8 cellular contexts compared by ENCODE assay signal in the genomic region with DNA sequence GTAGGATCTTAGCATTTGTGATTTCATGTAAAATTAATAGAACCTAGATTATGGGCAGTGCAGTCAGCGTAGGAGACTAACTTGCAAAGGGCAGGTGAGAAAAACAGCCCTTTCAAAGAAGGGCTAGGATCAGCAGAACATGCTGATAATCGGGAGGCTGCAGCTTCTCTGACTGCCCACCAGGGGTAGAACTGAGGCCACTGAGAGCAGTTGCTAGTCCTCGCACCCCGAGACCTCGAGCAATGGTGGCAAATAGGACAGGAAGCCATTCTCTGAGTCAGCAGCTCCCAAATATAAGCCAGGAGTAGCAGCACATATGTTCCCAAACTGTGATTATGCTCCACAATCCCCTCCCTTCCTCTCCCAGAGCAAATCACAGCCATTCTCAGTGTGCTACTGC.
DNase-seq lines count a peak whose midpoint lies in the region; ATAC-seq, FAIRE-seq and TF ChIP-seq lines count a peak whose summit lies in the region.

No MANE protein-coding gene starts in this region.

- ATAC-seq in SK-N-SH treated with all-trans-retinoic acid at 6 μM for 48 hours (peak; percentile 97), sciatic nerve (no peak), left lobe of liver (no peak)

- no peak for FAIRE-seq in H54 (lab: Jason Lieb, UNC)

- intact Hi-C loops in sciatic nerve (cut with DNase I) = no loop called here

- DNase-seq in COR-L47 (lab: John Stamatoyannopoulos, UW) (peak; percentile 26), H54 (ENCODE audit: insufficient read length, low spot score) (peak; percentile 9), islet precursor cell (peak; percentile 77), NCI-H526 treated with DMSO at 0.1 percent for 48 hours (lab: John Stamatoyannopoulos, UW) (no peak), MV-4-11 (lab: John Stamatoyannopoulos, UW) (no peak), sciatic nerve (ENCODE audit: low spot score) (no peak), left lobe of liver (ENCODE audit: low spot score) (no peak)

- TF ChIP-seq POLR2A in H54 (IDR thresholded peaks at IDR 0.05; ENCODE audit: low read depth, low read length) = no peak

TF ChIP-seq in SK-N-SH treated with all-trans-retinoic acid at 6 μM for 48 hours, 23 proteins besides CTCF, POLR2A, EP300 and RAD21:
- TF ChIP-seq ZNF70 (CRISPR knock-in tag; IDR thresholded peaks at IDR 0.05) = no peak
- TF ChIP-seq ARNTL (CRISPR knock-in tag; IDR thresholded peaks at IDR 0.05; ENCODE audit: borderline replicate concordance, low read depth) = no peak
- TF ChIP-seq, protein P1, sequence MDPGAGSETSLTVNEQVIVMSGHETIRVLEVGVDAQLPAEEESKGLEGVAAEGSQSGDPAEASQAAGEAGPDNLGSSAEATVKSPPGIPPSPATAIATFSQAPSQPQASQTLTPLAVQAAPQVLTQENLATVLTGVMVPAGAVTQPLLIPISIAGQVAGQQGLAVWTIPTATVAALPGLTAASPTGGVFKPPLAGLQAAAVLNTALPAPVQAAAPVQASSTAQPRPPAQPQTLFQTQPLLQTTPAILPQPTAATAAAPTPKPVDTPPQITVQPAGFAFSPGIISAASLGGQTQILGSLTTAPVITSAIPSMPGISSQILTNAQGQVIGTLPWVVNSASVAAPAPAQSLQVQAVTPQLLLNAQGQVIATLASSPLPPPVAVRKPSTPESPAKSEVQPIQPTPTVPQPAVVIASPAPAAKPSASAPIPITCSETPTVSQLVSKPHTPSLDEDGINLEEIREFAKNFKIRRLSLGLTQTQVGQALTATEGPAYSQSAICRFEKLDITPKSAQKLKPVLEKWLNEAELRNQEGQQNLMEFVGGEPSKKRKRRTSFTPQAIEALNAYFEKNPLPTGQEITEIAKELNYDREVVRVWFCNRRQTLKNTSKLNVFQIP (CRISPR knock-in tag; IDR thresholded peaks at IDR 0.05; ENCODE audit: borderline replicate concordance, low read depth) = no peak
- TF ChIP-seq, protein P2, sequence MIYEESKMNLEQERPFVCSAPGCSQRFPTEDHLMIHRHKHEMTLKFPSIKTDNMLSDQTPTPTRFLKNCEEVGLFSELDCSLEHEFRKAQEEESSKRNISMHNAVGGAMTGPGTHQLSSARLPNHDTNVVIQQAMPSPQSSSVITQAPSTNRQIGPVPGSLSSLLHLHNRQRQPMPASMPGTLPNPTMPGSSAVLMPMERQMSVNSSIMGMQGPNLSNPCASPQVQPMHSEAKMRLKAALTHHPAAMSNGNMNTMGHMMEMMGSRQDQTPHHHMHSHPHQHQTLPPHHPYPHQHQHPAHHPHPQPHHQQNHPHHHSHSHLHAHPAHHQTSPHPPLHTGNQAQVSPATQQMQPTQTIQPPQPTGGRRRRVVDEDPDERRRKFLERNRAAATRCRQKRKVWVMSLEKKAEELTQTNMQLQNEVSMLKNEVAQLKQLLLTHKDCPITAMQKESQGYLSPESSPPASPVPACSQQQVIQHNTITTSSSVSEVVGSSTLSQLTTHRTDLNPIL (CRISPR knock-in tag; IDR thresholded peaks at IDR 0.05; ENCODE audit: low read depth) = no peak
- TF ChIP-seq BACH2 (CRISPR knock-in tag; IDR thresholded peaks at IDR 0.05; ENCODE audit: borderline replicate concordance) = no peak
- TF ChIP-seq RARB (CRISPR knock-in tag; IDR thresholded peaks at IDR 0.05) = no peak
- TF ChIP-seq ZNF8 (CRISPR knock-in tag; IDR thresholded peaks at IDR 0.05) = no peak
- TF ChIP-seq ZFP3 (CRISPR knock-in tag; IDR thresholded peaks at IDR 0.05) = no peak
- no peak for TF ChIP-seq ESRRG (CRISPR knock-in tag; IDR thresholded peaks at IDR 0.05)
- no peak for TF ChIP-seq ISL1 (CRISPR knock-in tag; IDR thresholded peaks at IDR 0.05)
- no peak for TF ChIP-seq TOX (CRISPR knock-in tag; IDR thresholded peaks at IDR 0.05; ENCODE audit: borderline replicate concordance)
- TF ChIP-seq, protein P3, sequence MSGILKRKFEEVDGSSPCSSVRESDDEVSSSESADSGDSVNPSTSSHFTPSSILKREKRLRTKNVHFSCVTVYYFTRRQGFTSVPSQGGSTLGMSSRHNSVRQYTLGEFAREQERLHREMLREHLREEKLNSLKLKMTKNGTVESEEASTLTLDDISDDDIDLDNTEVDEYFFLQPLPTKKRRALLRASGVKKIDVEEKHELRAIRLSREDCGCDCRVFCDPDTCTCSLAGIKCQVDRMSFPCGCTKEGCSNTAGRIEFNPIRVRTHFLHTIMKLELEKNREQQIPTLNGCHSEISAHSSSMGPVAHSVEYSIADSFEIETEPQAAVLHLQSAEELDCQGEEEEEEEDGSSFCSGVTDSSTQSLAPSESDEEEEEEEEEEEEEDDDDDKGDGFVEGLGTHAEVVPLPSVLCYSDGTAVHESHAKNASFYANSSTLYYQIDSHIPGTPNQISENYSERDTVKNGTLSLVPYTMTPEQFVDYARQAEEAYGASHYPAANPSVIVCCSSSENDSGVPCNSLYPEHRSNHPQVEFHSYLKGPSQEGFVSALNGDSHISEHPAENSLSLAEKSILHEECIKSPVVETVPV (CRISPR knock-in tag; IDR thresholded peaks at IDR 0.05) = no peak
- TF ChIP-seq TCF4 (CRISPR knock-in tag; IDR thresholded peaks at IDR 0.05; ENCODE audit: borderline replicate concordance) = no peak

Comparison
In these comparisons a context has a peak if more than half of its experiments do, and no peak if none do; other contexts are left out.
1. DNase-seq: peak in COR-L47 (single experiment), H54 (single experiment) and islet precursor cell (single experiment); none in NCI-H526 treated with DMSO at 0.1 percent for 48 hours (single experiment), MV-4-11 (single experiment), sciatic nerve (single experiment) and left lobe of liver (single experiment).